In genomic region chr10:111756541-111757061, GRCh38 we compare ENCODE assay signal across 9 cellular contexts.
DNase-seq lines count a peak whose midpoint lies in the region; ATAC-seq, FAIRE-seq and TF ChIP-seq lines count a peak whose summit lies in the region.
"Had no signal": no experiment of that assay in that cellular context is flagged by ENCODE, and none has a peak within 500 bp of the region (broad histone marks: within the 10 kb centered on the region; RNA-seq: fewer than 3 reads in every experiment).

No MANE protein-coding gene starts in this region.

- H3K27me3 ChIP-seq in WERI-Rb-1 (ENCODE audit: insufficient read depth, low read depth, severe bottlenecking) = no peaks in the 10 kb centered on the region
- no peaks in the 10 kb centered on the region for H3K27me3 ChIP-seq in tibial nerve
- H3K27me3 ChIP-seq: gastrocnemius medialis had no signal

- TF ChIP-seq EP300 in tibial nerve (IDR thresholded peaks at IDR 0.05) = no peak

- H3K4me3 ChIP-seq in WERI-Rb-1 (ENCODE audit: low read depth, low read length) (no peak overlapping the region), tibial nerve (no peak overlapping the region)
- H3K4me3 ChIP-seq: gastrocnemius medialis had no signal

- no peaks in the 10 kb centered on the region for H3K9me3 ChIP-seq in WERI-Rb-1 (ENCODE audit: severe bottlenecking)
- peaks cover 0 to 5% (median 0%) of the 10 kb centered on the region in 4 donors for H3K9me3 ChIP-seq in tibial nerve

- H3K36me3 ChIP-seq in WERI-Rb-1 (no peaks in the 10 kb centered on the region), tibial nerve (no peaks in the 10 kb centered on the region)
- H3K36me3 ChIP-seq: gastrocnemius medialis had no signal

- H3K27ac ChIP-seq in C4-2B (no peak overlapping the region), WERI-Rb-1 (no peak overlapping the region), tibial nerve (no peak overlapping the region)
- H3K27ac ChIP-seq: gastrocnemius medialis had no signal

- ATAC-seq in HG03520 (IDR thresholded peaks at IDR 0.05; ENCODE audit: unreplicated experiment) = peak; percentile 61
- ATAC-seq in HG02678 (IDR thresholded peaks at IDR 0.05; ENCODE audit: unreplicated experiment) = no peak
- no peak for ATAC-seq in HG02840 (IDR thresholded peaks at IDR 0.05; ENCODE audit: low FRiP score, unreplicated experiment)
- ATAC-seq: gastrocnemius medialis had no signal

- peak; percentile 88 for TF ChIP-seq CTCF in C4-2B (conservative IDR thresholded peaks at IDR 0.05)
- TF ChIP-seq CTCF in WERI-Rb-1 (IDR thresholded peaks at IDR 0.05; ENCODE audit: low read depth, low read length) = peak; percentile 91
- TF ChIP-seq CTCF in tibial nerve (IDR thresholded peaks at IDR 0.05) = peak; percentile 20 to 61 (median 31)

- WGBS in tibial nerve, 2 donors = 13% methylated on average over 10 of the region's 10 CpGs

- H3K4me1 ChIP-seq in tibial nerve = peaks cover 0 to 8% (median 0%) of the 10 kb centered on the region in 4 donors
- H3K4me1 ChIP-seq: gastrocnemius medialis had no signal

- FAIRE-seq in GM12892 (lab: Jason Lieb, UNC) = peak; percentile 68

- TF ChIP-seq POLR2A in GM12892 (IDR thresholded peaks at IDR 0.05; ENCODE audit: low read depth, low read length) (no peak), tibial nerve (IDR thresholded peaks at IDR 0.05) (no peak)

- DNase-seq in GM12892 (ENCODE audit: insufficient read length) (no peak), WERI-Rb-1 (peak; percentile 70), iris pigment epithelial cell (ENCODE audit: low read depth) (peak; percentile 8), tibial nerve (ENCODE audit: low spot score in 2 of 2) (peak; percentile 21 to 51)

Comparison
In these comparisons a context has a peak if more than half of its experiments do, and no peak if none do; other contexts are left out.
1. CTCF ChIP-seq: peak in every context shown above with its lines; median percentile 91 in WERI-Rb-1; 88 in C4-2B; 31 in tibial nerve.